9 cellular contexts compared by ENCODE assay signal in genomic region chr22:30606455-30607299, GRCh38. TPM values are rescaled to one million over a fixed set of nuclear protein-coding genes. Genes with fewer than 3 reads are reported as not detected.
DNase-seq lines count a peak whose midpoint lies in the region; ATAC-seq and TF ChIP-seq lines count a peak whose summit lies in the region.
"Had no signal": no experiment of that assay in that cellular context is flagged by ENCODE, and none has a peak within 500 bp of the region (broad histone marks: within the 10 kb centered on the region; RNA-seq: fewer than 3 reads in every experiment).

Gene TCN2 (plus strand): TSS chr22:30607174. CDS start chr22:30607332, 158 bp downstream.

- ATAC-seq in SK-N-SH treated with all-trans-retinoic acid at 6 μM for 48 hours = peak; percentile 82
- ATAC-seq in sciatic nerve = peak; percentile 91

- H3K9me3 ChIP-seq in KOPT-K1 (ENCODE audit: insufficient read depth, low read length, poor library complexity, severe bottlenecking) = no peaks in the 10 kb centered on the region

- peak within 1 kb of the TSS; percentile 44 for H3K27ac ChIP-seq in KOPT-K1 (ENCODE audit: low read depth, low read length, poor library complexity, severe bottlenecking)
- H3K27ac ChIP-seq: C4-2B had no signal

- H3K36me3 ChIP-seq in KOPT-K1 (ENCODE audit: insufficient read depth, low read length) = no peaks in the 10 kb centered on the region

- intact Hi-C loops in sciatic nerve (cut with DNase I) = no loop called here

- DNase-seq in NCI-H2081 (lab: John Stamatoyannopoulos, UW) = peak; percentile 5 to 17
- DNase-seq in NCI-H2081 treated with DMSO at 0.1 percent for 48 hours (lab: John Stamatoyannopoulos, UW) = no peak
- DNase-seq in central memory CD4-positive, alpha-beta T cell = peak; percentile 8
- peak; percentile 89 for DNase-seq in iPS-NIHi11 (ENCODE audit: low spot score)
- DNase-seq in sciatic nerve (ENCODE audit: low spot score) = peak; percentile 85
- no peak for DNase-seq in NK-92 treated with Interleukin-12 subunit alpha and Interleukin-12 subunit beta, amount 100 ng/mL, for 24 hours (lab: John Stamatoyannopoulos, UW)

TF ChIP-seq in SK-N-SH treated with all-trans-retinoic acid at 6 μM for 48 hours, 23 proteins besides CTCF, POLR2A, EP300 and RAD21:
- no peak for TF ChIP-seq ZNF70 (CRISPR knock-in tag; IDR thresholded peaks at IDR 0.05)
- TF ChIP-seq ZFP30 (CRISPR knock-in tag; IDR thresholded peaks at IDR 0.05) = no peak
- no peak for TF ChIP-seq TCF4 (CRISPR knock-in tag; IDR thresholded peaks at IDR 0.05; ENCODE audit: borderline replicate concordance)
- TF ChIP-seq PPARA (CRISPR knock-in tag; IDR thresholded peaks at IDR 0.05; ENCODE audit: borderline replicate concordance) = no peak
- TF ChIP-seq CREB5 (CRISPR knock-in tag; IDR thresholded peaks at IDR 0.05; ENCODE audit: low read depth) = no peak
- TF ChIP-seq OSR1 (CRISPR knock-in tag; IDR thresholded peaks at IDR 0.05) = no peak
- TF ChIP-seq CSRNP3 (CRISPR knock-in tag; IDR thresholded peaks at IDR 0.05) = no peak
- TF ChIP-seq CSDC2 (CRISPR knock-in tag; IDR thresholded peaks at IDR 0.05) = no peak
- TF ChIP-seq PATZ1 (CRISPR knock-in tag; IDR thresholded peaks at IDR 0.05; ENCODE audit: borderline replicate concordance) = no peak
- no peak for TF ChIP-seq TOX (CRISPR knock-in tag; IDR thresholded peaks at IDR 0.05; ENCODE audit: borderline replicate concordance)
- TF ChIP-seq ZFP3 (CRISPR knock-in tag; IDR thresholded peaks at IDR 0.05) = no peak
- no peak for TF ChIP-seq BACH2 (CRISPR knock-in tag; IDR thresholded peaks at IDR 0.05; ENCODE audit: borderline replicate concordance)
- no peak for TF ChIP-seq ZC3H10 (CRISPR knock-in tag; IDR thresholded peaks at IDR 0.05)

RNA-seq across cellular contexts. Expression of gene TCN2, which starts in this region (rescaled TPM):
- total RNA-seq in sciatic nerve = 21.6 TPM

Comparison
In these comparisons a context has a peak if more than half of its experiments do, and no peak if none do; other contexts are left out.
1. DNase-seq: peak in NCI-H2081 (2 of 2), central memory CD4-positive, alpha-beta T cell (single experiment), iPS-NIHi11 (single experiment) and sciatic nerve (single experiment); none in NCI-H2081 treated with DMSO at 0.1 percent for 48 hours (single experiment) and NK-92 treated with Interleukin-12 subunit alpha and Interleukin-12 subunit beta, amount 100 ng/mL, for 24 hours (single experiment).